In the genomic region with DNA sequence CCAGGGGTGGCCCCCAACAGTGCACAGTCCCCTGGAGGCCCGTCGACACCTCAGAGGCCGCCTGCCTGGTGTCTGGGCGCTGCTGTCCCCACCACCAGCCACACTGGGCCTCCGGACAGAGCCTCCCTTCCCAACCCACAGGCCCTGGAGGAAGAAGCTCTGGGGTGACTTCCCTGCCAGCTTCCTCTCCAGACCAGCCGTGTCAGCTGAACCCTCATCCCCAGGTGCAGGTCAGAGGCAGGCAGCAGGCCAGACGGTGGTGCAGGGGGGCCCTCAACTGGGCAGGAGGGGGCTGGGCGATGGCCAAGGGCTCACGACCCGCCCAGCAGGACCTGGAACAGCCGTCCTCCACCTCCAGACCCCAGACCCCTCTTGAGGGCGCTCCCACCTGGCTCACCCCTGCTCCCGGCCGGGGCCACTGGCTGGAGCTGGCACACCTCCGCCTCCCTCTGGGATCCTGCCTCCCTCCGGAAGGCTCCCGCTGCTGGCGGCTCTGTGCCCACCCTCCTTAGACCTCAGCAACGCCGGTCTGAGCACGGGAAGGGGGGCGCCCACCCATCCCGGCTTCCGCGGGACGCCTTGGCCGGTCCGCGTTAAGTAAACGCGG, we compare ENCODE assay signal across 8 cellular contexts. TPM values are rescaled to one million over a fixed set of nuclear protein-coding genes. Genes with fewer than 3 reads are reported as not detected.
DNase-seq lines count a peak whose midpoint lies in the region; ATAC-seq and TF ChIP-seq lines count a peak whose summit lies in the region.
"Had no signal": no experiment of that assay in that cellular context is flagged by ENCODE, and none has a peak within 500 bp of the region (broad histone marks: within the 10 kb centered on the region; RNA-seq: fewer than 3 reads in every experiment).

No MANE protein-coding gene starts in this region.

- in situ Hi-C loops in gastrocnemius medialis (cut with MboI; ENCODE audit: low sequenced_read_pairs in 4 of 4) (no loop called here), ACHN (cut with HindIII; ENCODE audit: low pct_ligation_motif_present, low pct_unique_long_range_greater_than_20kb, low sequenced_read_pairs) (no loop called here)

- H3K4me1 ChIP-seq in Peyer's patch (peaks cover 0 to 47% (median 33%) of the 10 kb centered on the region in 4 donors), endodermal cell (ENCODE audit: control insufficient read depth, insufficient read depth, low read length) (no peaks in the 10 kb centered on the region), gastrocnemius medialis (peaks cover 5 to 6% of the 10 kb centered on the region in 2 donors)

- intact Hi-C loops in gastrocnemius medialis (cut with DNase I; ENCODE audit: low total_unique reads) = loop anchor here (10.0 kb wide), 1 partner anchor 71 kb away; no protein-coding TSS in a partner anchor

- no peaks in the 10 kb centered on the region for H3K36me3 ChIP-seq in Peyer's patch
- no peaks in the 10 kb centered on the region for H3K36me3 ChIP-seq in endodermal cell (ENCODE audit: control insufficient read depth, insufficient read depth, low read length)
- H3K36me3 ChIP-seq in gastrocnemius medialis = no peaks in the 10 kb centered on the region

- H3K9me3 Mint-ChIP-seq in endodermal cell = no peaks in the 10 kb centered on the region

- H3K9me3 ChIP-seq in Peyer's patch (no peaks in the 10 kb centered on the region), endodermal cell (ENCODE audit: control insufficient read depth, low read length) (no peaks in the 10 kb centered on the region), gastrocnemius medialis (no peaks in the 10 kb centered on the region)

- peaks cover 1% of the 10 kb centered on the region for H3K27me3 Mint-ChIP-seq in endodermal cell (ENCODE audit: insufficient read depth)

- ATAC-seq in gastrocnemius medialis = no peak

- no peak for TF ChIP-seq POLR2A in Peyer's patch (IDR thresholded peaks at IDR 0.05)
- TF ChIP-seq POLR2A in gastrocnemius medialis (IDR thresholded peaks at IDR 0.05) = no peak

- H3K4me1 Mint-ChIP-seq in endodermal cell = no peaks in the 10 kb centered on the region

- H3K27ac ChIP-seq in Peyer's patch (peak overlapping the region in 2 of 4 donors; percentile 59 to 61), endodermal cell (ENCODE audit: low read depth, low read length) (no peak overlapping the region), gastrocnemius medialis (no peak overlapping the region)

- DNase-seq in GM12864 (ENCODE audit: low read depth) = no peak
- DNase-seq in Peyer's patch = peak in 1 of 3 donors; percentile 52
- no peak for DNase-seq in endodermal cell
- DNase-seq in gastrocnemius medialis = no peak
- no peak for DNase-seq in ACHN
- no peak for DNase-seq in OCI-M2 (lab: John Stamatoyannopoulos, UW; ENCODE audit: unreplicated experiment)
- no peak for DNase-seq in stimulated activated CD4-positive, alpha-beta T cell treated with anti-CD3 and anti-CD28 coated beads, Interleukin-2, amount 100 ng/mL, for 24 hours

- H3K27me3 ChIP-seq in Peyer's patch = peaks cover 0 to 15% of the 10 kb centered on the region in 2 donors
- H3K27me3 ChIP-seq in endodermal cell (ENCODE audit: control insufficient read depth, insufficient read depth, low read length, poor library complexity, severe bottlenecking) = peaks cover 28% of the 10 kb centered on the region
- H3K27me3 ChIP-seq in gastrocnemius medialis = peaks cover 19 to 44% (median 35%) of the 10 kb centered on the region in 3 donors

- H3K4me3 ChIP-seq in GM12864 (ENCODE audit: low read depth, low read length) (peak overlapping the region; percentile 8), Peyer's patch (peak overlapping the region; percentile 19 to 44 (median 36)), endodermal cell (ENCODE audit: low read length) (peak overlapping the region; percentile 35), gastrocnemius medialis (peak overlapping the region; percentile 2 to 36 (median 26))

- 43 to 44% methylated on average over 19 to 31 of the region's 31 CpGs for WGBS in endodermal cell (ENCODE audit: insufficient coverage in 1 of 2, insufficient read length in 1 of 2), 2 experiments

- H3K4me3 Mint-ChIP-seq in endodermal cell = peak overlapping the region; percentile 26

- H3K9ac ChIP-seq in endodermal cell (ENCODE audit: extremely low read depth, low read length, poor library complexity, severe bottlenecking) = no peak overlapping the region

- TF ChIP-seq CTCF in GM12864 (IDR thresholded peaks at IDR 0.05; ENCODE audit: low read depth, low read length, missing control alignments) (no peak), Peyer's patch (IDR thresholded peaks at IDR 0.05) (no peak), endodermal cell (conservative IDR thresholded peaks at IDR 0.05) (no peak), gastrocnemius medialis (IDR thresholded peaks at IDR 0.05 in 4 of 5, conservative IDR thresholded peaks at IDR 0.05 in 1 of 5) (no peak)

- H3K36me3 Mint-ChIP-seq in endodermal cell (ENCODE audit: low read depth) = no peaks in the 10 kb centered on the region

- H3K27ac Mint-ChIP-seq in endodermal cell = no peak overlapping the region

RNA-seq across cellular contexts. Expression of a gene that starts 0.5 kb away (rescaled TPM):
- total RNA-seq in Peyer's patch (10 to 100 TPM in 1 of 4 donors, 1 to 10 TPM in 1, under 1 TPM in 1, not detected in 1; 0.70 to 38.0 (median 3.2) TPM), endodermal cell (1 to 10 TPM in 1 of 2 donors, under 1 TPM in 1; 0.95 to 1.7 TPM), gastrocnemius medialis (not detected)
- polyA plus RNA-seq in endodermal cell (2013, experiment 1 of 2) = not detected
- 0.25 TPM for polyA plus RNA-seq in endodermal cell (2013, experiment 2 of 2)
- polyA plus RNA-seq: neural cell had no signal

RNA-seq across cellular contexts. Expression of a gene that starts 8.1 kb away (rescaled TPM):
- total RNA-seq in Peyer's patch = 1 to 10 TPM in 3 of 4 donors, not detected in 1; 1.6 to 9.1 (median 2.8) TPM
- total RNA-seq in endodermal cell = under 1 TPM in 1 of 2 donors, not detected in 1; 0.20 TPM
- not detected for polyA plus RNA-seq in endodermal cell (2013, experiment 1 of 2)
- not detected for polyA plus RNA-seq in endodermal cell (2013, experiment 2 of 2)
- 1 to 10 TPM in 1 of 4 donors, under 1 TPM in 2, not detected in 1; 0.42 to 2.1 (median 0.46) TPM for total RNA-seq in gastrocnemius medialis
- polyA plus RNA-seq: neural cell had no signal

RNA-seq across cellular contexts. Expression of a gene that starts 25.9 kb away (rescaled TPM):
- total RNA-seq in Peyer's patch (100 to 1,000 TPM in 3 of 4 donors, 10 to 100 TPM in 1; 88.3 to 280 (median 177) TPM), endodermal cell (10 to 100 TPM; 85.9 to 95.6 TPM), gastrocnemius medialis (10 to 100 TPM; 51.0 to 94.2 (median 79.4) TPM)
- 77.8 TPM for polyA plus RNA-seq in endodermal cell (2013, experiment 1 of 2)
- polyA plus RNA-seq in endodermal cell (2013, experiment 2 of 2) = 71.1 TPM

RNA-seq across cellular contexts. Expression of a gene that starts 26.2 kb away (rescaled TPM):
- total RNA-seq in Peyer's patch = 10 to 100 TPM in 2 of 4 donors, 1 to 10 TPM in 2; 9.1 to 13.4 (median 10.6) TPM
- 10 to 100 TPM; 24.8 to 31.5 TPM for total RNA-seq in endodermal cell
- 27.8 TPM for polyA plus RNA-seq in endodermal cell (2013, experiment 1 of 2)
- polyA plus RNA-seq in endodermal cell (2013, experiment 2 of 2) = 24.0 TPM
- 10 to 100 TPM in 3 of 4 donors, 1 to 10 TPM in 1; 8.5 to 32.8 (median 20.6) TPM for total RNA-seq in gastrocnemius medialis

RNA-seq across cellular contexts. Expression of a gene that starts 32.2 kb away (rescaled TPM):
- total RNA-seq in Peyer's patch (1 to 10 TPM in 3 of 4 donors, not detected in 1; 1.6 to 3.6 (median 1.8) TPM), endodermal cell (1 to 10 TPM in 1 of 2 donors, under 1 TPM in 1; 0.93 to 1.2 TPM), gastrocnemius medialis (under 1 TPM in 2 of 4 donors, not detected in 2; 0.13 to 0.16 TPM)
- 1.1 TPM for polyA plus RNA-seq in endodermal cell (2013, experiment 1 of 2)
- polyA plus RNA-seq in endodermal cell (2013, experiment 2 of 2) = 0.21 TPM
- polyA plus RNA-seq: neural cell had no signal
